In the genomic region with DNA sequence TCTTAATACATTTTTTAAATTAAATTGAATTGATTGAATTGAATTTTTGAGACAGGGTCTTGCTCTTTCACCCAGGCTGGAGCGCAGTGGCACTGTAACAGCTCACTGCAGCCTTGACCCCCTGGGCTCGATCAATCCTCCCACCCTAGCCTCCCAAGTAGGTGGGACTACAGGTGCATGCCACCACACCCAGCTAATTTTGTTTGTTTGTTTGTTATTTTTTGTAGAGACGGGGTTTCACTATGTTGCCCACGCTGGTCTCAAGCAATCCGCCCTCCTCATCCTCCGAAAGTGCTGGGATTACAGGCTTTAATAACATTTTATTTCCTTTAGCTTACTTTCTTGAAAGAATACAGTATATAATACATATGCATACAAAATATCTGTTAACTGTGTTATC, we compare ENCODE assay signal across 23 cellular contexts.
DNase-seq lines count a peak whose midpoint lies in the region; TF ChIP-seq lines count a peak whose summit lies in the region.
"Had no signal": no experiment of that assay in that cellular context is flagged by ENCODE, and none has a peak within 500 bp of the region (broad histone marks: within the 10 kb centered on the region; RNA-seq: fewer than 3 reads in every experiment).

No MANE protein-coding gene starts in this region.

- H3K27ac ChIP-seq in left ventricle myocardium inferior (replicated peaks) (no peak overlapping the region), sigmoid colon (no peak overlapping the region)
- H3K27ac ChIP-seq in CD8-positive, alpha-beta memory T cell (ENCODE audit: low read depth, low read length) = no peak overlapping the region
- H3K27ac ChIP-seq: 22Rv1; A549; BLaER1 treated with 17β-estradiol and CSF1 and Interleukin-3, amounts not matched to agents 10 nM and 100 nM; C4-2B had no signal

- TF ChIP-seq CTCF in left ventricle myocardium inferior (IDR thresholded peaks at IDR 0.05; ENCODE audit: borderline replicate concordance) (no peak), sigmoid colon (IDR thresholded peaks at IDR 0.05) (no peak)

- peaks cover 0 to 5% (median 0%) of the 10 kb centered on the region in 5 donors for H3K9me3 Mint-ChIP-seq in CD8-positive, alpha-beta memory T cell
- H3K9me3 Mint-ChIP-seq: CD4-positive, alpha-beta T cell; CD8-positive, alpha-beta T cell had no signal

- H3K4me3 ChIP-seq in left ventricle myocardium inferior (no peak overlapping the region), sigmoid colon (no peak overlapping the region)
- H3K4me3 ChIP-seq in CD8-positive, alpha-beta memory T cell (ENCODE audit: low read length) = no peak overlapping the region
- H3K4me3 ChIP-seq: A549; BLaER1 treated with 17β-estradiol and CSF1 and Interleukin-3, amounts not matched to agents 10 nM and 100 nM; GM12878 had no signal

- H3K27me3 ChIP-seq in left ventricle myocardium inferior (ENCODE audit: low read depth) = peaks cover 56% of the 10 kb centered on the region
- H3K27me3 ChIP-seq in sigmoid colon = no peaks in the 10 kb centered on the region
- H3K27me3 ChIP-seq in CD8-positive, alpha-beta memory T cell (ENCODE audit: insufficient read depth, low read length, poor library complexity, severe bottlenecking) = no peaks in the 10 kb centered on the region
- H3K27me3 ChIP-seq: BLaER1 treated with 17β-estradiol and CSF1 and Interleukin-3, amounts not matched to agents 10 nM and 100 nM had no signal

- CTCF ChIA-PET in CD8-positive, alpha-beta memory T cell (lab: Charles Lee) = no interaction called here

- WGBS in sigmoid colon, 2 donors = 77 to 90% methylated on average over 6 of the region's 6 CpGs

- no peak for TF ChIP-seq POLR2A in sigmoid colon (IDR thresholded peaks at IDR 0.05)

- no peaks in the 10 kb centered on the region for H3K36me3 Mint-ChIP-seq in CD8-positive, alpha-beta memory T cell
- H3K36me3 Mint-ChIP-seq: CD8-positive, alpha-beta T cell had no signal

- H3K4me1 ChIP-seq in left ventricle myocardium inferior = peaks cover 4% of the 10 kb centered on the region
- no peaks in the 10 kb centered on the region for H3K4me1 ChIP-seq in sigmoid colon
- H3K4me1 ChIP-seq in CD8-positive, alpha-beta memory T cell (ENCODE audit: insufficient read depth, low read length) = no peaks in the 10 kb centered on the region
- H3K4me1 ChIP-seq: A549; BLaER1 treated with 17β-estradiol and CSF1 and Interleukin-3, amounts not matched to agents 10 nM and 100 nM had no signal

- DNase-seq in cardiac septum (ENCODE audit: low spot score) = peak; percentile 29
- DNase-seq in left ventricle myocardium inferior = no peak
- peak; percentile 50 for DNase-seq in posterior vena cava (ENCODE audit: low spot score)
- peak; percentile 33 for DNase-seq in sigmoid colon
- no peak for DNase-seq in CD8-positive, alpha-beta memory T cell
- DNase-seq in stimulated activated CD4-positive, alpha-beta T cell treated with anti-CD3 and anti-CD28 coated beads, Interleukin-15, amount 100 ng/mL, for 24 hours = no peak
- DNase-seq: AML-193; CD4-positive, alpha-beta T cell; CD8-positive, alpha-beta T cell; COR-L47; DMS 273 treated with DMSO at 0.1 percent for 48 hours; DMS153; DMS53; DMS79; DND-41; EL; GDM1 had no signal

- TF ChIP-seq EP300 in sigmoid colon (IDR thresholded peaks at IDR 0.05) = no peak

- no peak overlapping the region for H3K4me3 Mint-ChIP-seq in CD8-positive, alpha-beta memory T cell
- H3K4me3 Mint-ChIP-seq: B cell; CD4-positive, alpha-beta T cell; CD8-positive, alpha-beta T cell had no signal

- H3K36me3 ChIP-seq in left ventricle myocardium inferior (no peaks in the 10 kb centered on the region), sigmoid colon (no peaks in the 10 kb centered on the region)
- H3K36me3 ChIP-seq in CD8-positive, alpha-beta memory T cell (ENCODE audit: insufficient read depth, low read length) = no peaks in the 10 kb centered on the region
- H3K36me3 ChIP-seq: BLaER1 treated with 17β-estradiol and CSF1 and Interleukin-3, amounts not matched to agents 10 nM and 100 nM had no signal

- H3K27ac Mint-ChIP-seq in CD8-positive, alpha-beta memory T cell = no peak overlapping the region
- H3K27ac Mint-ChIP-seq: B cell; CD4-positive, alpha-beta T cell; CD8-positive, alpha-beta T cell had no signal

- POLR2A ChIA-PET in CD8-positive, alpha-beta memory T cell (lab: Charles Lee) = no interaction called here

- intact Hi-C loops in cardiac septum (cut with DNase I) = no loop called here
- intact Hi-C loops in left ventricle myocardium inferior (cut with micrococcal nuclease) = no loop called here
- intact Hi-C loops in posterior vena cava (cut with DNase I) = no loop called here
- intact Hi-C loops in sigmoid colon (cut with DNase I) = no loop called here

- H3K27me3 Mint-ChIP-seq in CD8-positive, alpha-beta memory T cell = peaks cover 3 to 25% of the 10 kb centered on the region in 2 donors

- peaks cover 3% of the 10 kb centered on the region for H3K9me3 ChIP-seq in left ventricle myocardium inferior (replicated peaks)
- H3K9me3 ChIP-seq in sigmoid colon = no peaks in the 10 kb centered on the region
- H3K9me3 ChIP-seq in CD8-positive, alpha-beta memory T cell (ENCODE audit: low read length) = no peaks in the 10 kb centered on the region

- no peaks in the 10 kb centered on the region for H3K4me1 Mint-ChIP-seq in CD8-positive, alpha-beta memory T cell
- H3K4me1 Mint-ChIP-seq: B cell had no signal

Comparison
In these comparisons a context has a peak if more than half of its experiments do, and no peak if none do; other contexts are left out.
1. DNase-seq: peak in cardiac septum (single experiment), posterior vena cava (single experiment) and sigmoid colon (single experiment); none in left ventricle myocardium inferior (single experiment), CD8-positive, alpha-beta memory T cell (0 of 5) and stimulated activated CD4-positive, alpha-beta T cell treated with anti-CD3 and anti-CD28 coated beads, Interleukin-15, amount 100 ng/mL, for 24 hours (single experiment).